In genomic region chr19:5624154-5624663, GRCh38 we compare ENCODE assay signal across 8 cellular contexts. TPM values are rescaled to one million over a fixed set of nuclear protein-coding genes. Genes with fewer than 3 reads are reported as not detected.
DNase-seq lines count a peak whose midpoint lies in the region; ATAC-seq and TF ChIP-seq lines count a peak whose summit lies in the region.

No MANE protein-coding gene starts in this region.

- peak overlapping the region; percentile 90 to 91 for H3K9ac ChIP-seq in liver (ENCODE audit: low read depth in 1 of 2, low read length in 2 of 2)

- H3K4me1 ChIP-seq in RWPE2 (ENCODE audit: insufficient read depth, poor library complexity, severe bottlenecking), result peaks cover 20% of the 10 kb centered on the region
- peaks cover 4 to 65% (median 51%) of the 10 kb centered on the region in 4 donors for H3K4me1 ChIP-seq in liver (ENCODE audit: control insufficient read depth in 4 of 4, insufficient read depth in 4 of 4, low read length in 3 of 4)

- H3K9me3 ChIP-seq in RWPE2 (ENCODE audit: severe bottlenecking) (no peaks in the 10 kb centered on the region), liver (ENCODE audit: control insufficient read depth in 4 of 4, low read length in 3 of 4) (no peaks in the 10 kb centered on the region)

- H3K27ac ChIP-seq in RWPE2 (ENCODE audit: poor library complexity, severe bottlenecking) (peak overlapping the region; percentile 43), liver (ENCODE audit: low read depth in 1 of 2, low read length in 2 of 2) (peak overlapping the region; percentile 75 to 93)

- no peak for TF ChIP-seq RAD21 in liver (IDR thresholded peaks at IDR 0.05)

- no peak for TF ChIP-seq CTCF in RWPE2 (IDR thresholded peaks at IDR 0.05; ENCODE audit: poor library complexity, severe bottlenecking)
- no peak for TF ChIP-seq CTCF in choroid plexus epithelial cell (conservative IDR thresholded peaks at IDR 0.05; ENCODE audit: low read depth, low read length)
- no peak for TF ChIP-seq CTCF in liver (IDR thresholded peaks at IDR 0.05; ENCODE audit: low read depth, low read length, missing input control)

- DNase-seq in NCI-H1417 (lab: John Stamatoyannopoulos, UW) (peak in 2 of 3 experiments; percentile 11 to 54), NCI-H1417 treated with DMSO at 0.1 percent for 48 hours (lab: John Stamatoyannopoulos, UW) (no peak), RWPE2 (ENCODE audit: low spot score) (no peak), choroid plexus epithelial cell (ENCODE audit: low read depth) (peak; percentile 60)
- no peak for DNase-seq in stimulated activated naive CD8-positive, alpha-beta T cell treated with anti-CD3 and anti-CD28 coated beads, Interleukin-15, amount 100 ng/mL, for 72 hours
- no peak for DNase-seq in effector CD4-positive, alpha-beta T cell

- H3K27me3 ChIP-seq in RWPE2 (ENCODE audit: insufficient read depth, poor library complexity, severe bottlenecking), result no peaks in the 10 kb centered on the region
- H3K27me3 ChIP-seq in liver (ENCODE audit: control insufficient read depth in 4 of 4, insufficient read depth in 4 of 4, low read length in 3 of 4), result no peaks in the 10 kb centered on the region

- H3K9me3 Mint-ChIP-seq in stimulated activated naive CD8-positive, alpha-beta T cell treated with anti-CD3 and anti-CD28 coated beads, Interleukin-15, amount 100 ng/mL, for 72 hours, result no peaks in the 10 kb centered on the region

- 3% methylated on average over 15 of the region's 15 CpGs for WGBS in liver

- H3K36me3 ChIP-seq in RWPE2 (ENCODE audit: low read depth) (peaks cover 70% of the 10 kb centered on the region), liver (ENCODE audit: control insufficient read depth in 4 of 4, insufficient read depth in 3 of 4, low read depth in 1 of 4, low read length in 3 of 4) (peaks cover 2 to 29% (median 16%) of the 10 kb centered on the region in 4 donors)

- peaks cover 77% of the 10 kb centered on the region for H3K4me1 Mint-ChIP-seq in stimulated activated naive CD8-positive, alpha-beta T cell treated with anti-CD3 and anti-CD28 coated beads, Interleukin-15, amount 100 ng/mL, for 72 hours

- H3K27me3 Mint-ChIP-seq in stimulated activated naive CD8-positive, alpha-beta T cell treated with anti-CD3 and anti-CD28 coated beads, Interleukin-15, amount 100 ng/mL, for 72 hours, result no peaks in the 10 kb centered on the region

- peak overlapping the region; percentile 93 to 100 for H3K27ac Mint-ChIP-seq in stimulated activated naive CD8-positive, alpha-beta T cell treated with anti-CD3 and anti-CD28 coated beads, Interleukin-15, amount 100 ng/mL, for 72 hours

- H3K4me3 ChIP-seq in RWPE2 (ENCODE audit: severe bottlenecking), result peak overlapping the region; percentile 84
- peak overlapping the region; percentile 98 for H3K4me3 ChIP-seq in choroid plexus epithelial cell (ENCODE audit: low read depth, low read length)
- H3K4me3 ChIP-seq in liver (ENCODE audit: low read depth in 1 of 3, low read length in 3 of 3), result peak overlapping the region; percentile 84 to 95 (median 86)

- peak overlapping the region; percentile 99 to 100 for H3K4me3 Mint-ChIP-seq in stimulated activated naive CD8-positive, alpha-beta T cell treated with anti-CD3 and anti-CD28 coated beads, Interleukin-15, amount 100 ng/mL, for 72 hours

- ATAC-seq in RWPE2 (ENCODE audit: low read depth) (no peak), HG03196 (IDR thresholded peaks at IDR 0.05; ENCODE audit: unreplicated experiment) (no peak)
- ATAC-seq in stimulated activated naive CD8-positive, alpha-beta T cell treated with anti-CD3 and anti-CD28 coated beads, Interleukin-15, amount 100 ng/mL, for 72 hours, result no peak

TF ChIP-seq in liver, 16 proteins besides CTCF, POLR2A, EP300 and RAD21:
- TF ChIP-seq HNF4A (conservative IDR thresholded peaks at IDR 0.05), result peak in 1 of 2 donors; percentile 40
- no peak for TF ChIP-seq NR2F2 (IDR thresholded peaks at IDR 0.05)
TF ChIP-seq in liver: peak in this region for 1.

RNA-seq across cellular contexts. Expression of gene SAFB, which starts 1.3 kb away (rescaled TPM):
- 10 to 100 TPM; 52.1 to 65.0 TPM for total RNA-seq in liver
- polyA plus RNA-seq in liver, result 10 to 100 TPM; 16.5 to 24.8 TPM

RNA-seq across cellular contexts. Expression of gene SAFB2, which starts 1.6 kb away (rescaled TPM):
- total RNA-seq in liver, result 10 to 100 TPM; 25.8 to 57.8 TPM
- 10 to 100 TPM; 18.7 to 31.2 TPM for polyA plus RNA-seq in liver

RNA-seq across cellular contexts. Expression of gene MICOS13, which starts 56.1 kb away (rescaled TPM):
- 10 to 100 TPM; 11.5 to 19.0 TPM for total RNA-seq in liver
- polyA plus RNA-seq in liver, result 10 to 100 TPM; 42.7 to 84.0 TPM

RNA-seq across cellular contexts. Expression of gene TINCR, which starts 56.5 kb away (rescaled TPM):
- under 1 TPM in 1 of 2 donors, not detected in 1; 0.05 TPM for total RNA-seq in liver
- under 1 TPM in 1 of 2 donors, not detected in 1; 0.08 TPM for polyA plus RNA-seq in liver

RNA-seq across cellular contexts. Expression of gene HSD11B1L, which starts 56.6 kb away (rescaled TPM):
- total RNA-seq in liver, result 1 to 10 TPM; 1.3 to 1.4 TPM
- polyA plus RNA-seq in liver, result 1 to 10 TPM; 2.4 to 2.5 TPM

Comparison
In these comparisons a context has a peak if more than half of its experiments do, and no peak if none do; other contexts are left out.
1. DNase-seq: peak in NCI-H1417 (2 of 3) and choroid plexus epithelial cell (single experiment); none in NCI-H1417 treated with DMSO at 0.1 percent for 48 hours (single experiment), RWPE2 (single experiment), stimulated activated naive CD8-positive, alpha-beta T cell treated with anti-CD3 and anti-CD28 coated beads, Interleukin-15, amount 100 ng/mL, for 72 hours (0 of 2) and effector CD4-positive, alpha-beta T cell (single experiment).
2. Peak in every context shown above with its lines, with median percentiles within 50 percentile points of each other: H3K4me3 ChIP-seq.